In the genomic region with DNA sequence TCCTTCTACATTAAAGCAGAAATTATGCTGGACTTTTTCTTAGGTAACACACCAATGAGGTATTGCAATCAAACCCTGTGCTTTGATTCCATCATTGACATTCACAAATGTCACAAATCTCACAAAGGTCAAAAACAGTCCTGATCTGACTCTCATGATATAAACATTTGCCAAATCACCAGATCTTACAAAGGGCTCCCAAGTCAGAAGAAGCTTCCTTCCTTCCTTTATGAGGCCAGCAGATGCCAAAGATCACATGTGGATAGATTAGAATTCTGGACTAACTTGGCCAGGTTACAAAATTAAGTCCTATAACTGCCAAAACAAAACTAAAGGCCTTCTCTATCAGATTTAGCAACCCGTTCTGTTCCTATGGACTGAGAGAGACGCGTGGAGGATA, we compare ENCODE assay signal across 7 cellular contexts. TPM values are rescaled to one million over a fixed set of nuclear protein-coding genes. Genes with fewer than 3 reads are reported as not detected.
"Had no signal": no experiment of that assay in that cellular context is flagged by ENCODE, and none has a peak within 500 bp of the region (broad histone marks: within the 10 kb centered on the region; RNA-seq: fewer than 3 reads in every experiment).

No MANE protein-coding gene starts in this region.

RNA-seq across cellular contexts. Expression of gene MALL, which starts 53.3 kb away (rescaled TPM):
- total RNA-seq: activated B cell treated with CpG ODN at 0.5 μM for 24 hours; activated CD4-positive, alpha-beta memory T cell treated with anti-CD3 and anti-CD28 coated beads, Interleukin-2, amount 10 ng/mL, durations not matched to agents 7 days and 5 days; activated CD8-positive, alpha-beta memory T cell treated with anti-CD3 and anti-CD28 coated beads, Interleukin-2, amount 10 ng/mL, durations not matched to agents 7 days and 5 days; activated CD8-positive, alpha-beta T cell treated with anti-CD3 and anti-CD28 coated beads for 36 hours; activated CD8-positive, alpha-beta T cell treated with anti-CD3 and anti-CD28 coated beads, Interleukin-2, amount 10 ng/mL, durations not matched to agents 7 days and 5 days; T-helper 1 cell treated with Interleukin-12 subunit alpha and Interleukin-12 subunit beta and Interleukin-4 antibody, amounts not matched to agents 30 ng/mL and 1 ng/mL, for 36 hours; T-helper 2 cell treated with Interferon-gamma antibody and Interleukin-4, amounts not matched to agents 100 ng/mL and 5 ng/mL, for 36 hours had no signal
